Comparison of ENCODE assay signal across 8 cellular contexts in genomic region chr7:50349963-50350944, GRCh38. TPM values are rescaled to one million over a fixed set of nuclear protein-coding genes. Genes with fewer than 3 reads are reported as not detected.
DNase-seq lines count a peak whose midpoint lies in the region; ATAC-seq and TF ChIP-seq lines count a peak whose summit lies in the region.

No MANE protein-coding gene starts in this region.

- H3K4me3 ChIP-seq in lower lobe of right lung: no peak overlapping the region
- no peak overlapping the region for H3K4me3 ChIP-seq in prostate gland

- H3K27ac ChIP-seq in lower lobe of right lung: peak overlapping the region; percentile 49
- H3K27ac ChIP-seq in prostate gland: no peak overlapping the region

- TF ChIP-seq CTCF in lower lobe of right lung (IDR thresholded peaks at IDR 0.05): no peak
- no peak for TF ChIP-seq CTCF in prostate gland (IDR thresholded peaks at IDR 0.05)

- peak; percentile 55 for DNase-seq in activated CD4-positive, alpha-beta T cell treated with anti-CD3 and anti-CD28 coated beads for 1 hour
- DNase-seq in lower lobe of right lung (no peak), NCI-H748 (lab: John Stamatoyannopoulos, UW; ENCODE audit: unreplicated experiment) (no peak), SHP77 treated with DMSO at 0.1 percent for 48 hours (lab: John Stamatoyannopoulos, UW) (no peak), prostate gland (ENCODE audit: low spot score) (no peak), NCI-H774 (lab: John Stamatoyannopoulos, UW) (no peak)

- H3K36me3 ChIP-seq in lower lobe of right lung (peaks cover 4% of the 10 kb centered on the region), prostate gland (no peaks in the 10 kb centered on the region)

- WGBS in prostate gland: 80% methylated on average over 18 of the region's 18 CpGs

- H3K27me3 ChIP-seq in lower lobe of right lung (ENCODE audit: low read depth) (no peaks in the 10 kb centered on the region), prostate gland (replicated peaks; ENCODE audit: insufficient read depth) (no peaks in the 10 kb centered on the region)

- H3K9me3 ChIP-seq in lower lobe of right lung: no peaks in the 10 kb centered on the region
- no peaks in the 10 kb centered on the region for H3K9me3 ChIP-seq in prostate gland

- H3K4me1 ChIP-seq in lower lobe of right lung (peaks cover 8% of the 10 kb centered on the region), prostate gland (replicated peaks) (no peaks in the 10 kb centered on the region)

- TF ChIP-seq POLR2A in prostate gland (IDR thresholded peaks at IDR 0.05): no peak

- intact Hi-C loops in lower lobe of right lung (cut with DNase I) (no loop called here), prostate gland (cut with DNase I) (no loop called here)

- peak; percentile 62 for ATAC-seq in GM18520 (IDR thresholded peaks at IDR 0.05; ENCODE audit: unreplicated experiment)
- peak; percentile 78 for ATAC-seq in HG02943 (IDR thresholded peaks at IDR 0.05; ENCODE audit: low read depth, unreplicated experiment)
- no peak for ATAC-seq in lower lobe of right lung

RNA-seq across cellular contexts. Expression of gene IKZF1, which starts 45.7 kb away (rescaled TPM):
- total RNA-seq in lower lobe of right lung (61.9 TPM), prostate gland (1 to 10 TPM; 2.7 to 7.7 TPM)

Comparison
In these comparisons a context has a peak if more than half of its experiments do, and no peak if none do; other contexts are left out.
1. ATAC-seq: peak in GM18520 (single experiment) and HG02943 (single experiment); none in lower lobe of right lung (0 of 2).